ENCODE assay signal across 1 cellular context in genomic region chr2:111178730-111179405, GRCh38.
A peak's percentile ranks its signal among the peaks of the same experiment; 100 is the strongest.
TF ChIP-seq lines count a peak whose summit lies in the region.

No MANE protein-coding gene starts in this region.

TF ChIP-seq in HepG2, 621 proteins besides CTCF, POLR2A, EP300 and RAD21 (continued from another document and continues in another):
- peak in 1 of 2 experiments; percentile 29; a peak in 1 of 4 replicates for TF ChIP-seq HMGXB4 (CRISPR knock-in tag; IDR thresholded peaks at IDR 0.05; ENCODE audit: borderline replicate concordance in 1 of 2, low read depth in 1 of 2)
- TF ChIP-seq HCFC1 (IDR thresholded peaks at IDR 0.05; ENCODE audit: low read depth, low read length), result no peak
- TF ChIP-seq GTF3A (CRISPR knock-in tag; conservative IDR thresholded peaks at IDR 0.05), result no peak
- TF ChIP-seq FIP1L1 (IDR thresholded peaks at IDR 0.05; ENCODE audit: borderline replicate concordance, insufficient read depth, low read depth, low read length), result no peak
- TF ChIP-seq ZNF570 (CRISPR knock-in tag; IDR thresholded peaks at IDR 0.05; ENCODE audit: borderline replicate concordance), result no peak
- no peak for TF ChIP-seq TOPORS (CRISPR knock-in tag; IDR thresholded peaks at IDR 0.05)
- no peak for TF ChIP-seq RBM22 (optimal IDR thresholded peaks at IDR 0.05; ENCODE audit: low read length)
- no peak for TF ChIP-seq TRIM22 (IDR thresholded peaks at IDR 0.05)
- no peak for TF ChIP-seq ARHGAP35 (CRISPR knock-in tag; IDR thresholded peaks at IDR 0.05; ENCODE audit: borderline replicate concordance)
- TF ChIP-seq ZNF709 (CRISPR knock-in tag; IDR thresholded peaks at IDR 0.05), result no peak
- no peak for TF ChIP-seq AHR (CRISPR knock-in tag; IDR thresholded peaks at IDR 0.05)
- no peak for TF ChIP-seq ZNF615 (CRISPR knock-in tag; IDR thresholded peaks at IDR 0.05; ENCODE audit: borderline replicate concordance)
- peak; percentile 41 for TF ChIP-seq DPF2 (CRISPR knock-in tag; IDR thresholded peaks at IDR 0.05; ENCODE audit: borderline replicate concordance, low read depth)
- TF ChIP-seq ZNF281 (CRISPR knock-in tag; IDR thresholded peaks at IDR 0.05; ENCODE audit: borderline replicate concordance), result peak; percentile 47; the same call in 1 of the 2 replicates
- TF ChIP-seq AKAP8 (CRISPR knock-in tag; IDR thresholded peaks at IDR 0.05), result no peak
- no peak for TF ChIP-seq ZBTB1 (CRISPR knock-in tag; IDR thresholded peaks at IDR 0.05; ENCODE audit: borderline replicate concordance)
- TF ChIP-seq SMARCC2 (IDR thresholded peaks at IDR 0.05), result peak; percentile 19; the same call in 1 of the 2 replicates
- TF ChIP-seq MATR3 (CRISPR knock-in tag; IDR thresholded peaks at IDR 0.05), result no peak
- 0 out of 2 replicates have a peak, but pooled peaks have one; percentile 61 for TF ChIP-seq ZNF276 (CRISPR knock-in tag; IDR thresholded peaks at IDR 0.05; ENCODE audit: low read depth)
- TF ChIP-seq RERE (CRISPR knock-in tag; IDR thresholded peaks at IDR 0.05; ENCODE audit: low read depth), result 0 out of 2 replicates have a peak, but pooled peaks have one; percentile 34
- peak; percentile 39; the same call in 1 of the 2 replicates for TF ChIP-seq ZBTB33 (CRISPR knock-in tag; IDR thresholded peaks at IDR 0.05)
- TF ChIP-seq MIER2 (CRISPR knock-in tag; IDR thresholded peaks at IDR 0.05), result 0 out of 2 replicates have a peak, but pooled peaks have one; percentile 15
- TF ChIP-seq ZNF687 (CRISPR knock-in tag; IDR thresholded peaks at IDR 0.05), result peak; percentile 79
- TF ChIP-seq CEBPZ (IDR thresholded peaks at IDR 0.05; ENCODE audit: low read length), result no peak
- 0 out of 2 replicates have a peak, but pooled peaks have one; percentile 38 for TF ChIP-seq FOXA1 (IDR thresholded peaks at IDR 0.05)
- peak; percentile 63 for TF ChIP-seq FOXA1 (CRISPR knock-in tag; IDR thresholded peaks at IDR 0.05)
- TF ChIP-seq ZNF784 (CRISPR knock-in tag; IDR thresholded peaks at IDR 0.05; ENCODE audit: borderline replicate concordance), result no peak
